9 cellular contexts compared by ENCODE assay signal in the genomic region with DNA sequence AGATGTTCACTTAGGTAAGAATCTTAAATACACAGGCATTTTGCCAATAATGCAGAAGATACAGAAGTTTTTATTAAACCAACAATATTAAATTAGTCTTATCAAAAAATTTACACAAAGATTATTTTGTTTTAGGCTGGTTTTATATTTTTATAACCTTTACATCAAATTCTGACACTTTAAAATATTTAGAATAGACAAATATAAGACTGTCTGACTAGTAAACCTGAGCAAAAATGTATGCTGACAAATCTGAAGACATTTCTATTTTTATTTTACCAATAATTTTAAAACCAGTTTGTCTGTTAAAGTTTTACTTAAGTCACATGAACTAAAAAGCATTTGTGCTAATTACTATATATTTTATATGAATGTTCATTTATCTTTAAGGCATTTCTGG.
"Had no signal": no experiment of that assay in that cellular context is flagged by ENCODE, and none has a peak within 500 bp of the region (broad histone marks: within the 10 kb centered on the region; RNA-seq: fewer than 3 reads in every experiment).

No MANE protein-coding gene starts in this region.

- H3K27ac ChIP-seq: HL-60, KMS-11 had no signal

- H3K4me2 ChIP-seq: GM23338, KMS-11 had no signal

- H3K9ac ChIP-seq: KMS-11 had no signal

- DNase-seq: H9, HCEC 1CT, KBM-7 had no signal

- H2AFZ ChIP-seq: GM23338 had no signal

- ATAC-seq: GM23338, HepG2 had no signal

- FAIRE-seq: H1, H54, HepG2 had no signal

- H3K4me3 ChIP-seq: GM23338 had no signal
